Comparison of ENCODE assay signal across 2 cellular contexts in genomic region chr20:3174442-3175263, GRCh38.
TF ChIP-seq lines count a peak whose summit lies in the region.

No MANE protein-coding gene starts in this region.

TF ChIP-seq in HEK293, 187 proteins besides CTCF, POLR2A, EP300 and RAD21:
- peak; percentile 48; the same call in 1 of the 2 replicates for TF ChIP-seq TRIM28 (IDR thresholded peaks at IDR 0.05; ENCODE audit: borderline replicate concordance, low read length)
- TF ChIP-seq ZNF155 (tag by site-specific recombination; IDR thresholded peaks at IDR 0.05) = no peak
- TF ChIP-seq FEZF1 (tag by site-specific recombination; IDR thresholded peaks at IDR 0.05) = no peak
- peak; percentile 11 for TF ChIP-seq ZNF335 (tag by site-specific recombination; conservative IDR thresholded peaks at IDR 0.05)
- TF ChIP-seq ZNF580 (tag by site-specific recombination; IDR thresholded peaks at IDR 0.05) = 0 out of 2 replicates have a peak, but pooled peaks have one; percentile 44
- TF ChIP-seq ZNF140 (tag by site-specific recombination; IDR thresholded peaks at IDR 0.05) = no peak
- TF ChIP-seq PRDM4 (tag by site-specific recombination; IDR thresholded peaks at IDR 0.05) = no peak
- TF ChIP-seq RBAK (tag by site-specific recombination; IDR thresholded peaks at IDR 0.05) = no peak
- TF ChIP-seq ZNF600 (tag by site-specific recombination; IDR thresholded peaks at IDR 0.05) = peak; percentile 86
- TF ChIP-seq ZNF311 (tag by site-specific recombination; IDR thresholded peaks at IDR 0.05; ENCODE audit: borderline replicate concordance) = no peak
- peak; percentile 11; the same call in 1 of the 2 replicates for TF ChIP-seq PRDM10 (tag by site-specific recombination; IDR thresholded peaks at IDR 0.05)
- TF ChIP-seq ZBTB20 (tag by site-specific recombination; IDR thresholded peaks at IDR 0.05) = peak; percentile 3
TF ChIP-seq in HEK293: peak in this region for 6.

TF ChIP-seq in HepG2, 621 proteins besides CTCF, POLR2A, EP300 and RAD21 (continues in another document):
- TF ChIP-seq MTF2 (CRISPR knock-in tag; IDR thresholded peaks at IDR 0.05; ENCODE audit: borderline replicate concordance) (no peak), ZNF747 (CRISPR knock-in tag; IDR thresholded peaks at IDR 0.05; ENCODE audit: borderline replicate concordance) (no peak), ZNF501 (CRISPR knock-in tag; IDR thresholded peaks at IDR 0.05) (no peak; the same call in 1 of the 2 replicates), CHD4 (IDR thresholded peaks at IDR 0.05; ENCODE audit: borderline replicate concordance, low read length) (0 out of 2 replicates have a peak, but pooled peaks have one; percentile 72), NFKB2 (CRISPR knock-in tag; IDR thresholded peaks at IDR 0.05; ENCODE audit: borderline replicate concordance) (no peak), THAP9 (CRISPR knock-in tag; IDR thresholded peaks at IDR 0.05; ENCODE audit: borderline replicate concordance) (0 out of 2 replicates have a peak, but pooled peaks have one; percentile 2), ZSCAN31 (CRISPR knock-in tag; IDR thresholded peaks at IDR 0.05; ENCODE audit: low read depth) (0 out of 2 replicates have a peak, but pooled peaks have one; percentile 16), TCF12 (IDR thresholded peaks at IDR 0.05) (no peak), TCF12 (CRISPR knock-in tag; IDR thresholded peaks at IDR 0.05) (peak; percentile 10; the same call in 1 of the 2 replicates), ZNF761 (CRISPR knock-in tag; conservative IDR thresholded peaks at IDR 0.05) (no peak), SIN3A (IDR thresholded peaks at IDR 0.05; ENCODE audit: borderline replicate concordance, low read depth, low read length) (no peak), ZBTB2 (CRISPR knock-in tag; IDR thresholded peaks at IDR 0.05; ENCODE audit: low read depth) (0 out of 2 replicates have a peak, but pooled peaks have one; percentile 1), ZBTB38 (CRISPR knock-in tag; IDR thresholded peaks at IDR 0.05) (no peak), UBTF (CRISPR knock-in tag; IDR thresholded peaks at IDR 0.05) (peak; percentile 25), ZFX (CRISPR knock-in tag; IDR thresholded peaks at IDR 0.05; ENCODE audit: low read depth) (no peak), GZF1 (CRISPR knock-in tag; IDR thresholded peaks at IDR 0.05) (no peak), HMG20A (CRISPR knock-in tag; IDR thresholded peaks at IDR 0.05; ENCODE audit: borderline replicate concordance) (no peak), HNRNPL (IDR thresholded peaks at IDR 0.05; ENCODE audit: low read depth, low read length) (peak; percentile 31; the same call in 1 of the 2 replicates), ZNF784 (CRISPR knock-in tag; IDR thresholded peaks at IDR 0.05; ENCODE audit: borderline replicate concordance) (no peak), IRF1 (CRISPR knock-in tag; IDR thresholded peaks at IDR 0.05; ENCODE audit: low read depth) (no peak), TFE3 (CRISPR knock-in tag; IDR thresholded peaks at IDR 0.05) (peak; percentile 30; the same call in 1 of the 2 replicates), TARDBP (CRISPR knock-in tag; IDR thresholded peaks at IDR 0.05) (0 out of 2 replicates have a peak, but pooled peaks have one; percentile 60), ZNF546 (CRISPR knock-in tag; conservative IDR thresholded peaks at IDR 0.05) (no peak), ZNF558 (CRISPR knock-in tag; IDR thresholded peaks at IDR 0.05; ENCODE audit: borderline replicate concordance) (0 out of 2 replicates have a peak, but pooled peaks have one; percentile 59), SOX13 (IDR thresholded peaks at IDR 0.05) (no peak), SOX13 (CRISPR knock-in tag; conservative IDR thresholded peaks at IDR 0.05 in 1 of 2, IDR thresholded peaks at IDR 0.05 in 1 of 2) (no peak), ZNF549 (CRISPR knock-in tag; IDR thresholded peaks at IDR 0.05) (peak; percentile 18; the same call in 1 of the 2 replicates), DRAP1 (CRISPR knock-in tag; IDR thresholded peaks at IDR 0.05) (peak; percentile 7), SNAI1 (CRISPR knock-in tag; IDR thresholded peaks at IDR 0.05; ENCODE audit: borderline replicate concordance) (peak; percentile 57; the same call in 1 of the 2 replicates), HNF4A (CRISPR knock-in tag; IDR thresholded peaks at IDR 0.05) (0 out of 2 replicates have a peak, but pooled peaks have one; percentile 17), ZHX2 (IDR thresholded peaks at IDR 0.05; ENCODE audit: low read depth) (no peak), ZHX2 (CRISPR knock-in tag; IDR thresholded peaks at IDR 0.05; ENCODE audit: borderline replicate concordance) (0 out of 2 replicates have a peak, but pooled peaks have one; percentile 75), SSRP1 (CRISPR knock-in tag; IDR thresholded peaks at IDR 0.05) (no peak), BCLAF1 (IDR thresholded peaks at IDR 0.05) (no peak)
